In genomic region chr3:15384510-15385237, GRCh38 we compare ENCODE assay signal across 1 cellular context.
TF ChIP-seq lines count a peak whose summit lies in the region.

No MANE protein-coding gene starts in this region.

TF ChIP-seq in GM12878, 131 proteins besides CTCF, POLR2A, EP300 and RAD21 (continued from another document and continues in another):
- TF ChIP-seq USF1 (IDR thresholded peaks at IDR 0.05; ENCODE audit: borderline replicate concordance, extremely low read length, insufficient read depth, low read depth, low read length): no peak
- TF ChIP-seq CHD2 (IDR thresholded peaks at IDR 0.05; ENCODE audit: borderline replicate concordance, low read depth, low read length): peak; percentile 33; the same call in 1 of the 2 replicates
- no peak for TF ChIP-seq STAT1 (conservative IDR thresholded peaks at IDR 0.05)
- no peak for TF ChIP-seq PKNOX1 (IDR thresholded peaks at IDR 0.05)
- TF ChIP-seq PML (IDR thresholded peaks at IDR 0.05; ENCODE audit: low read length): 0 out of 2 replicates have a peak, but pooled peaks have one; percentile 38
- no peak for TF ChIP-seq ELK1 (IDR thresholded peaks at IDR 0.05; ENCODE audit: low read depth, low read length)
- no peak; the same call in 1 of the 2 replicates for TF ChIP-seq CREM (IDR thresholded peaks at IDR 0.05; ENCODE audit: low read depth)
- 0 out of 2 replicates have a peak, but pooled peaks have one; percentile 28 for TF ChIP-seq RCOR1 (conservative IDR thresholded peaks at IDR 0.05; ENCODE audit: low read depth, low read length)
- TF ChIP-seq USF2 (IDR thresholded peaks at IDR 0.05; ENCODE audit: borderline replicate concordance, low read depth, low read length): no peak
- no peak for TF ChIP-seq WRNIP1 (IDR thresholded peaks at IDR 0.05; ENCODE audit: borderline replicate concordance, low read depth, low read length)
- peak; percentile 86 for TF ChIP-seq IKZF2 (IDR thresholded peaks at IDR 0.05)
- peak; percentile 82 for TF ChIP-seq IKZF1 (conservative IDR thresholded peaks at IDR 0.05)
- TF ChIP-seq ZNF217 (IDR thresholded peaks at IDR 0.05): no peak; the same call in 1 of the 2 replicates
- TF ChIP-seq CEBPB (IDR thresholded peaks at IDR 0.05; ENCODE audit: borderline replicate concordance in 1 of 2, low read depth in 2 of 2, low read length in 2 of 2): no peak
- no peak for TF ChIP-seq IRF3 (IDR thresholded peaks at IDR 0.05)
- no peak for TF ChIP-seq LARP7 (IDR thresholded peaks at IDR 0.05)
- TF ChIP-seq HSF1 (IDR thresholded peaks at IDR 0.05; ENCODE audit: low read depth, low read length): no peak
- TF ChIP-seq RUNX3 (IDR thresholded peaks at IDR 0.05; ENCODE audit: low read length): peak; percentile 74
- TF ChIP-seq NFIC (IDR thresholded peaks at IDR 0.05; ENCODE audit: low read depth, low read length): peak; percentile 59
- peak; percentile 87 for TF ChIP-seq MTA2 (IDR thresholded peaks at IDR 0.05; ENCODE audit: low read depth)
- no peak for TF ChIP-seq ETV6 (conservative IDR thresholded peaks at IDR 0.05 in 1 of 2, IDR thresholded peaks at IDR 0.05 in 1 of 2; ENCODE audit: borderline replicate concordance in 1 of 2, low read depth in 1 of 2)
- no peak for TF ChIP-seq MTA3 (IDR thresholded peaks at IDR 0.05; ENCODE audit: borderline replicate concordance, low read length)
- no peak for TF ChIP-seq SREBF2 (IDR thresholded peaks at IDR 0.05; ENCODE audit: low read length)
- TF ChIP-seq BMI1 (IDR thresholded peaks at IDR 0.05; ENCODE audit: borderline replicate concordance): peak; percentile 57; the same call in 1 of the 2 replicates
- peak; percentile 31; the same call in 1 of the 2 replicates for TF ChIP-seq BACH1 (IDR thresholded peaks at IDR 0.05; ENCODE audit: borderline replicate concordance)
- TF ChIP-seq MXI1 (IDR thresholded peaks at IDR 0.05; ENCODE audit: low read depth, low read length): peak; percentile 32; the same call in 1 of the 2 replicates
- TF ChIP-seq SMAD1 (IDR thresholded peaks at IDR 0.05; ENCODE audit: low read depth, partially characterized antibody): no peak
- TF ChIP-seq GATAD2B (conservative IDR thresholded peaks at IDR 0.05; ENCODE audit: low read depth): no peak; the same call in 1 of the 2 replicates
- TF ChIP-seq ZBTB11 (CRISPR knock-in tag; IDR thresholded peaks at IDR 0.05): no peak
- TF ChIP-seq ZBTB40 (IDR thresholded peaks at IDR 0.05; ENCODE audit: borderline replicate concordance): 0 out of 2 replicates have a peak, but pooled peaks have one; percentile 28
- no peak for TF ChIP-seq EZH2 (IDR thresholded peaks at IDR 0.05; ENCODE audit: borderline replicate concordance, control insufficient read depth, low read depth, low read length)
- TF ChIP-seq SP1 (IDR thresholded peaks at IDR 0.05; ENCODE audit: low read depth, low read length): no peak
- no peak for TF ChIP-seq POLR2AphosphoS5 (IDR thresholded peaks at IDR 0.05; ENCODE audit: low read length)
- TF ChIP-seq BCL11A (IDR thresholded peaks at IDR 0.05; ENCODE audit: low read depth, low read length): peak; percentile 65; the same call in 1 of the 2 replicates
- TF ChIP-seq JUNB (IDR thresholded peaks at IDR 0.05): no peak
- TF ChIP-seq IRF5 (IDR thresholded peaks at IDR 0.05; ENCODE audit: borderline replicate concordance): no peak
- no peak for TF ChIP-seq TCF7 (IDR thresholded peaks at IDR 0.05; ENCODE audit: borderline replicate concordance)
- no peak for TF ChIP-seq RELA (IDR thresholded peaks at IDR 0.05; ENCODE audit: borderline replicate concordance, partially characterized antibody)
- TF ChIP-seq SKIL (IDR thresholded peaks at IDR 0.05; ENCODE audit: low read depth, poor library complexity, severe bottlenecking): peak; percentile 43
